16 cellular contexts compared by ENCODE assay signal in the genomic region with DNA sequence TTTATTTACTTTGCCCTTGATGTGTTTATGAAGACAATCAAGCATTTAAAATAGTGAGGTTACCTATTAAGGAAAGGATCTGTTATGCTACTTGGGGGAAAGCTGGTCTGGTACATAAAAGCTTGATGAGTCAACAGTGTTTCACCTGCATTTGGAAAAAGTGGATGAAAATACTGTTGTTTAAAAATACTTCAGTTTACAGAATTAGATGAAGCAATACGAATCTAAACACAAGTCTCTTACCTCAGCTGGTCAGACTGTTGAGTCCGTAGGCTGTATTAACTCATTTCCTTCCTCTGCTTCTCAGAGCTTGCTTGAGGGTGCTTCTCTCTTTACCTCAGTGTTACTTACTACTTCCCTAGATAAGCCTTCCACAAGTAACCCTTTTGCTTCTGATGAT. TPM values are rescaled to one million over a fixed set of nuclear protein-coding genes. Genes with fewer than 3 reads are reported as not detected.
A peak's percentile ranks its signal among the peaks of the same experiment; 100 is the strongest.
DNase-seq lines count a peak whose midpoint lies in the region; ATAC-seq and TF ChIP-seq lines count a peak whose summit lies in the region.
"Had no signal": no experiment of that assay in that cellular context is flagged by ENCODE, and none has a peak within 500 bp of the region (broad histone marks: within the 10 kb centered on the region; RNA-seq: fewer than 3 reads in every experiment).

No MANE protein-coding gene starts in this region.

- POLR2A ChIA-PET in CD8-positive, alpha-beta T cell (lab: Charles Lee): no interaction called here
- POLR2A ChIA-PET in CD4-positive, alpha-beta T cell (lab: Charles Lee): no interaction called here

- peaks cover 25% of the 10 kb centered on the region for H3K36me3 ChIP-seq in CD8-positive, alpha-beta T cell (ENCODE audit: insufficient read depth, low read length)

- intact Hi-C loops in CD8-positive, alpha-beta T cell (cut with DNase I, micrococcal nuclease): loop anchor here in 1 of 2 experiments (10.0 kb wide), 1 partner anchor 56 kb away; the partner anchor contains the start of gene XRN2
- intact Hi-C loops in CD4-positive, alpha-beta T cell (cut with DNase I, micrococcal nuclease): loop anchor here in 1 of 2 experiments (5.0 kb wide), 1 partner anchor 34 kb away; no protein-coding TSS in a partner anchor

- no peaks in the 10 kb centered on the region for H3K9me3 ChIP-seq in CD8-positive, alpha-beta T cell (ENCODE audit: low read length)
- H3K9me3 ChIP-seq in CD4-positive, alpha-beta T cell (ENCODE audit: control insufficient read depth, low read length): no peaks in the 10 kb centered on the region

- H3K4me3 Mint-ChIP-seq in CD8-positive, alpha-beta T cell: no peak overlapping the region
- H3K4me3 Mint-ChIP-seq in CD4-positive, alpha-beta T cell: no peak overlapping the region

- H3K4me1 ChIP-seq in CD8-positive, alpha-beta T cell (ENCODE audit: insufficient read depth, low read length): no peaks in the 10 kb centered on the region

- CTCF ChIA-PET in CD8-positive, alpha-beta T cell (lab: Charles Lee): no interaction called here
- CTCF ChIA-PET in CD4-positive, alpha-beta T cell (lab: Charles Lee): no interaction called here

- H3K36me3 Mint-ChIP-seq in CD8-positive, alpha-beta T cell: peaks cover 82% of the 10 kb centered on the region
- peaks cover 81% of the 10 kb centered on the region for H3K36me3 Mint-ChIP-seq in CD4-positive, alpha-beta T cell (ENCODE audit: low read depth)

- H3K27ac ChIP-seq in CD8-positive, alpha-beta T cell (ENCODE audit: low read depth, low read length): no peak overlapping the region
- no peak overlapping the region for H3K27ac ChIP-seq in CD4-positive, alpha-beta T cell (ENCODE audit: low read depth, low read length)
- H3K27ac ChIP-seq: 22Rv1, HL-60 had no signal

- TF ChIP-seq CTCF in omental fat pad (IDR thresholded peaks at IDR 0.05): no peak
- no peak for TF ChIP-seq CTCF in CD8-positive, alpha-beta T cell (IDR thresholded peaks at IDR 0.05)
- TF ChIP-seq CTCF in CD4-positive, alpha-beta T cell (IDR thresholded peaks at IDR 0.05): no peak

- peak; percentile 36 for DNase-seq in DMS153 (lab: John Stamatoyannopoulos, UW)
- DNase-seq in DMS153 treated with DMSO at 0.1 percent for 48 hours (lab: John Stamatoyannopoulos, UW; ENCODE audit: unreplicated experiment): no peak
- DNase-seq in NOMO-1 (lab: John Stamatoyannopoulos, UW; ENCODE audit: unreplicated experiment in 2 of 2): peak; percentile 29 to 74
- peak; percentile 72 for DNase-seq in dermis blood vessel endothelial cell
- no peak for DNase-seq in omental fat pad (ENCODE audit: low spot score)
- no peak for DNase-seq in NCI-H510A treated with DMSO at 0.1 percent for 48 hours (lab: John Stamatoyannopoulos, UW)
- DNase-seq in CD8-positive, alpha-beta T cell: no peak
- DNase-seq in CD4-positive, alpha-beta T cell: no peak
- DNase-seq: amniotic stem cell; effector CD4-positive, alpha-beta T cell; midbrain; NCI-H1092; T-helper 2 cell had no signal

- no peaks in the 10 kb centered on the region for H3K27me3 ChIP-seq in CD8-positive, alpha-beta T cell (ENCODE audit: insufficient read depth, low read length)
- no peaks in the 10 kb centered on the region for H3K27me3 ChIP-seq in CD4-positive, alpha-beta T cell (ENCODE audit: control insufficient read depth, insufficient read depth, low read length)

- no peak overlapping the region for H3K4me3 ChIP-seq in CD8-positive, alpha-beta T cell (ENCODE audit: low read depth, low read length)
- H3K4me3 ChIP-seq: GM12878 had no signal

- H3K4me1 Mint-ChIP-seq in CD8-positive, alpha-beta T cell (ENCODE audit: low read depth): no peaks in the 10 kb centered on the region
- no peaks in the 10 kb centered on the region for H3K4me1 Mint-ChIP-seq in CD4-positive, alpha-beta T cell (ENCODE audit: low read depth)

- H3K27me3 Mint-ChIP-seq in CD8-positive, alpha-beta T cell (ENCODE audit: low read depth): no peaks in the 10 kb centered on the region
- no peaks in the 10 kb centered on the region for H3K27me3 Mint-ChIP-seq in CD4-positive, alpha-beta T cell

- no peak overlapping the region for H3K27ac Mint-ChIP-seq in CD8-positive, alpha-beta T cell
- H3K27ac Mint-ChIP-seq in CD4-positive, alpha-beta T cell: no peak overlapping the region

- H3K9me3 Mint-ChIP-seq in CD8-positive, alpha-beta T cell: no peaks in the 10 kb centered on the region
- no peaks in the 10 kb centered on the region for H3K9me3 Mint-ChIP-seq in CD4-positive, alpha-beta T cell

- ATAC-seq in omental fat pad (ENCODE audit: low FRiP score): peak; percentile 25
- no peak for ATAC-seq in CD8-positive, alpha-beta T cell
- ATAC-seq in CD4-positive, alpha-beta T cell (ENCODE audit: poor library complexity): no peak
- ATAC-seq: GM12878 had no signal

RNA-seq across cellular contexts. Expression of gene NKX2-4, which starts 36.1 kb away (rescaled TPM):
- not detected in 2 replicates for total RNA-seq in dermis blood vessel endothelial cell
- not detected for total RNA-seq in omental fat pad
- not detected for total RNA-seq in CD8-positive, alpha-beta T cell
- total RNA-seq in CD4-positive, alpha-beta T cell: not detected
- total RNA-seq: GM12878 had no signal

RNA-seq across cellular contexts. Expression of gene XRN2, which starts 58.1 kb away (rescaled TPM):
- total RNA-seq in dermis blood vessel endothelial cell (97.5 and 121 TPM in 2 replicates), omental fat pad (100 to 1,000 TPM in 1 of 4 donors, 10 to 100 TPM in 3; 60.5 to 116 (median 68.6) TPM)
- total RNA-seq in CD8-positive, alpha-beta T cell: 10 to 100 TPM; 52.1 to 54.2 TPM
- total RNA-seq in CD4-positive, alpha-beta T cell: 10 to 100 TPM; 48.5 to 48.9 TPM

Comparison
In these comparisons a context has a peak if more than half of its experiments do, and no peak if none do; other contexts are left out.
1. DNase-seq: peak in DMS153 (single experiment), NOMO-1 (2 of 2) and dermis blood vessel endothelial cell (single experiment); none in DMS153 treated with DMSO at 0.1 percent for 48 hours (single experiment), omental fat pad (single experiment), NCI-H510A treated with DMSO at 0.1 percent for 48 hours (single experiment), CD8-positive, alpha-beta T cell (0 of 7) and CD4-positive, alpha-beta T cell (0 of 10).